15 cellular contexts compared by ENCODE assay signal in the genomic region with DNA sequence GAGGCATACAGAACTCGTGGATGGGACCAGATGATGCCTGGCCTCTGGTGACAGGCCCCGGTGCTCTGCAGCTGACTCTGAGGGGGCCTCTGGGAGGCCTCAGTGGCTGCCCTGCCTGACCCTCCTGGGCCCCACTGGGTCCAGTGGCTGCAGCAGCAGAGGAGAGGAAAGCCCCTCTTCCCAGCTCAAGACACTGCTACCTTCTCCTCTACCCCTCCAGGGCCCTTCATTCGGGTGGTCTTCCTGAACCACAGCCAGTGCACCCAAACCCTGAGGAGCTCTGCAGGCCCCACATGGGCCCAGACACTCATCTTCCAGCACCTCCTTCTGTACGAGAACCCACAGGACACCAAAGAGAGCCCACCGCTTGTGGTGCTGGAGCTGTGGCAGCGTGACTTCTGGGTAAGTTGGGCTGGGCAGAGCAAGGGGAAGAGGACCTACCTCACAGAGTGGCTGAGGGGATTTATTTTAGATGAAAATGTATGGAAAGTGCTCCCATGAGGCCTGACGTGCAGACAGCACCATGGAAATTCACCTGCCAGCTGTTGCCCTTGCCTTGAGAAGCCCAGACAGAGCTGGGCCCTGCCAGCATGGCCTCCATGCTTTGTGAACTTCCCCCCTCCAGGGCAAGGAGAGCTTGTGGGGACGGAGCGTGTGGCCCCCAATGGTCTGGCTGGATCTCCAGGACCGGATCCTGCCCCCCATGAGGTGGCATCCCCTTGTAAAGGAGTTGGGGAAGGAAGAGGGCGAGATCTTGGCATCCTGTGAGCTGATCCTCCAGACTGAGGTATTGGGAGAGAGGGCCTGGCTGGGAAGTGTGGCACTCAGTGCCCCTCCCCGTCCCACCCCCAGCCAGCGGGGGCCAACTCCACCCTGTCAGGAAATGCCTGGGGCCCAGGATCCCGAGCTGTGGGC. TPM values are rescaled to one million over a fixed set of nuclear protein-coding genes. Genes with fewer than 3 reads are reported as not detected.
DNase-seq lines count a peak whose midpoint lies in the region; ATAC-seq and TF ChIP-seq lines count a peak whose summit lies in the region.
"Had no signal": no experiment of that assay in that cellular context is flagged by ENCODE, and none has a peak within 500 bp of the region (broad histone marks: within the 10 kb centered on the region; RNA-seq: fewer than 3 reads in every experiment).

No MANE protein-coding gene starts in this region.

- no peak for ATAC-seq in GM19035 (IDR thresholded peaks at IDR 0.05; ENCODE audit: unreplicated experiment)

- intact Hi-C loops in cardiac septum (cut with DNase I) = no loop called here

- no peak overlapping the region for H3K27ac ChIP-seq in right atrium auricular region

- H3K4me3 ChIP-seq in right atrium auricular region = no peak overlapping the region

- H3K36me3 Mint-ChIP-seq in neural crest cell (ENCODE audit: low read depth) = no peaks in the 10 kb centered on the region
- H3K36me3 Mint-ChIP-seq: CD4-positive, CD25-positive, alpha-beta regulatory T cell had no signal

- no peak overlapping the region for H3K4me3 Mint-ChIP-seq in neural crest cell
- H3K4me3 Mint-ChIP-seq: CD4-positive, CD25-positive, alpha-beta regulatory T cell had no signal

- H3K4me1 ChIP-seq in right atrium auricular region = no peaks in the 10 kb centered on the region

- peak; percentile 51 for DNase-seq in cardiac septum (ENCODE audit: low spot score)
- DNase-seq in right atrium auricular region (ENCODE audit: low spot score) = no peak
- DNase-seq in NCI-H2171 treated with DMSO at 0.1 percent for 48 hours (lab: John Stamatoyannopoulos, UW) = peak; percentile 49
- DNase-seq in neural crest cell (ENCODE audit: low read depth, low spot score) = no peak
- no peak for DNase-seq in NCI-H748 treated with DMSO at 0.1 percent for 48 hours (lab: John Stamatoyannopoulos, UW)
- no peak for DNase-seq in NOMO-1 (lab: John Stamatoyannopoulos, UW; ENCODE audit: unreplicated experiment in 2 of 2)
- DNase-seq: AML-193; CD4-positive, CD25-positive, alpha-beta regulatory T cell; DMS79 treated with DMSO at 0.1 percent for 48 hours; HCEC 1CT; Karpas-422; MM.1S; NCI-H1930; NCI-H2227 treated with DMSO at 0.1 percent for 48 hours had no signal

- H3K27me3 ChIP-seq in right atrium auricular region = no peaks in the 10 kb centered on the region

- no peak for TF ChIP-seq CTCF in right atrium auricular region (IDR thresholded peaks at IDR 0.05)
- TF ChIP-seq CTCF in neural crest cell (conservative IDR thresholded peaks at IDR 0.05) = no peak

- H3K36me3 ChIP-seq in right atrium auricular region = no peaks in the 10 kb centered on the region

- no peaks in the 10 kb centered on the region for H3K4me1 Mint-ChIP-seq in neural crest cell
- H3K4me1 Mint-ChIP-seq: CD4-positive, CD25-positive, alpha-beta regulatory T cell had no signal

- no peaks in the 10 kb centered on the region for H3K27me3 Mint-ChIP-seq in neural crest cell (ENCODE audit: low read depth)
- H3K27me3 Mint-ChIP-seq: CD4-positive, CD25-positive, alpha-beta regulatory T cell had no signal

- H3K9me3 ChIP-seq in right atrium auricular region = no peaks in the 10 kb centered on the region

- peak overlapping the region; percentile 27 for H3K27ac Mint-ChIP-seq in neural crest cell (ENCODE audit: unreplicated experiment)

- no peaks in the 10 kb centered on the region for H3K9me3 Mint-ChIP-seq in neural crest cell
- H3K9me3 Mint-ChIP-seq: CD4-positive, CD25-positive, alpha-beta regulatory T cell had no signal

RNA-seq across cellular contexts. Expression of gene LMAN2L, which starts 46.3 kb away (rescaled TPM):
- 17.0 TPM for total RNA-seq in cardiac septum
- 10 to 100 TPM; 13.6 to 15.6 TPM for total RNA-seq in right atrium auricular region
- total RNA-seq in neural crest cell = 25.7 and 25.8 TPM in 2 replicates

RNA-seq across cellular contexts. Expression of gene FER1L5, which starts 51.0 kb away (rescaled TPM):
- total RNA-seq in cardiac septum (0.08 TPM), right atrium auricular region (not detected), neural crest cell (0.57 and 0.89 TPM in 2 replicates)
- total RNA-seq: CD4-positive, CD25-positive, alpha-beta regulatory T cell had no signal

RNA-seq across cellular contexts. Expression of gene KANSL3, which starts 55.4 kb away (rescaled TPM):
- total RNA-seq in cardiac septum (35.3 TPM), right atrium auricular region (10 to 100 TPM; 27.3 to 29.4 TPM), neural crest cell (57.7 and 58.8 TPM in 2 replicates)

Comparison
In these comparisons a context has a peak if more than half of its experiments do, and no peak if none do; other contexts are left out.
1. DNase-seq: peak in cardiac septum (single experiment) and NCI-H2171 treated with DMSO at 0.1 percent for 48 hours (single experiment); none in right atrium auricular region (single experiment), neural crest cell (single experiment), NCI-H748 treated with DMSO at 0.1 percent for 48 hours (single experiment) and NOMO-1 (0 of 2).